In genomic region chr7:106484562-106484961, GRCh38 we compare ENCODE assay signal across 11 cellular contexts.
A peak's percentile ranks its signal among the peaks of the same experiment; 100 is the strongest.
DNase-seq lines count a peak whose midpoint lies in the region; ATAC-seq and TF ChIP-seq lines count a peak whose summit lies in the region.
"Had no signal": no experiment of that assay in that cellular context is flagged by ENCODE, and none has a peak within 500 bp of the region (broad histone marks: within the 10 kb centered on the region; RNA-seq: fewer than 3 reads in every experiment).

No MANE protein-coding gene starts in this region.

- intact Hi-C loops in mammary epithelial cell (cut with micrococcal nuclease) (no loop called here), natural killer cell (cut with micrococcal nuclease) (no loop called here)

- H3K9me3 ChIP-seq in mammary epithelial cell (replicated peaks; ENCODE audit: insufficient read depth, low read length), result no peaks in the 10 kb centered on the region

- in situ Hi-C loops in mammary epithelial cell (cut with MboI; ENCODE audit: low sequenced_read_pairs in 2 of 2), result loop anchor here in 1 of 2 donors (10.0 kb wide), 1 partner anchor 250 kb away; no protein-coding TSS in a partner anchor

- H3K4me3 Mint-ChIP-seq in natural killer cell, result no peak overlapping the region
- H3K4me3 Mint-ChIP-seq: nephron progenitor cell had no signal

- ATAC-seq in GM18505 (IDR thresholded peaks at IDR 0.05; ENCODE audit: unreplicated experiment) (peak; percentile 21), HG03354 (IDR thresholded peaks at IDR 0.05; ENCODE audit: poor library complexity, severe bottlenecking, unreplicated experiment) (peak; percentile 44), omental fat pad (ENCODE audit: low FRiP score) (peak; percentile 39), GM19455 (IDR thresholded peaks at IDR 0.05; ENCODE audit: unreplicated experiment) (no peak), natural killer cell (no peak)

- dilution Hi-C loops in mammary epithelial cell (cut with HindIII; ENCODE audit: low sequenced_read_pairs), result loop anchor here (10.0 kb wide), 1 partner anchor 250 kb away; no protein-coding TSS in a partner anchor

- H3K36me3 Mint-ChIP-seq in natural killer cell, result no peaks in the 10 kb centered on the region

- H3K27me3 ChIP-seq in mammary epithelial cell (ENCODE audit: insufficient read depth, low read length), result no peaks in the 10 kb centered on the region

- no peak for TF ChIP-seq CTCF in mammary epithelial cell (conservative IDR thresholded peaks at IDR 0.05 in 1 of 2, IDR thresholded peaks at IDR 0.05 in 1 of 2; ENCODE audit: extremely low read depth in 1 of 2, insufficient read depth in 1 of 2, low read depth in 1 of 2, low read length in 2 of 2)
- TF ChIP-seq CTCF in omental fat pad (IDR thresholded peaks at IDR 0.05), result no peak
- TF ChIP-seq CTCF in natural killer cell (IDR thresholded peaks at IDR 0.05), result no peak

- no peaks in the 10 kb centered on the region for H4K20me1 ChIP-seq in mammary epithelial cell (ENCODE audit: insufficient read depth, low read length)

- H3K4me2 ChIP-seq in mammary epithelial cell (ENCODE audit: insufficient read depth, low read depth, low read length), result peak overlapping the region; percentile 17

- WGBS in mammary epithelial cell (ENCODE audit: low coverage, missing lambda C conversion rate), result 89% methylated on average over 1 of the region's 1 CpG

- H3K27ac ChIP-seq in mammary epithelial cell (ENCODE audit: insufficient read depth, low read depth, low read length), result peak overlapping the region; percentile 87

- DNase-seq in mammary epithelial cell (no peak), omental fat pad (ENCODE audit: low spot score) (no peak), DMS 273 treated with DMSO at 0.1 percent for 48 hours (lab: John Stamatoyannopoulos, UW) (no peak), NCI-H1092 treated with DMSO at 0.1 percent for 48 hours (lab: John Stamatoyannopoulos, UW) (no peak), natural killer cell (no peak)
- DNase-seq: activated CD4-positive, alpha-beta T cell treated with anti-CD3 and anti-CD28 coated beads for 1 hour; NCI-H226; nephron progenitor cell had no signal

- no peaks in the 10 kb centered on the region for H3K36me3 ChIP-seq in mammary epithelial cell (ENCODE audit: insufficient read depth, low read length)

- no peaks in the 10 kb centered on the region for H3K4me1 Mint-ChIP-seq in natural killer cell
- H3K4me1 Mint-ChIP-seq: nephron progenitor cell had no signal

- H3K4me1 ChIP-seq in mammary epithelial cell (ENCODE audit: insufficient read depth, low read length), result peaks cover 40% of the 10 kb centered on the region

- CTCF ChIA-PET in mammary epithelial cell (lab: Charles Lee; ENCODE audit: low non-redundant PET), result no interaction called here

- no peak for TF ChIP-seq POLR2A in GM18505 (IDR thresholded peaks at IDR 0.05; ENCODE audit: borderline replicate concordance, extremely low read depth, insufficient read depth, insufficient read length)

- H3K4me3 ChIP-seq in mammary epithelial cell (replicated peaks in 1 of 3; ENCODE audit: insufficient read depth in 1 of 3, low read depth in 2 of 3, low read length in 3 of 3), result no peak overlapping the region

- H2AFZ ChIP-seq in mammary epithelial cell (ENCODE audit: low read depth, low read length), result no peak overlapping the region

- peak overlapping the region; percentile 61 for H3K9ac ChIP-seq in mammary epithelial cell (ENCODE audit: insufficient read depth, low read length)

- BruUV-seq in mammary epithelial cell (replicated peaks; lab: Mats Ljungman, UMichigan), result TSS peak; percentile 69

- H3K9me3 Mint-ChIP-seq in natural killer cell, result no peaks in the 10 kb centered on the region
- H3K9me3 Mint-ChIP-seq: nephron progenitor cell had no signal

- H3K79me2 ChIP-seq in mammary epithelial cell (ENCODE audit: insufficient read depth, low read length), result no peaks in the 10 kb centered on the region

- peaks cover 13 to 27% of the 10 kb centered on the region in 2 donors for H3K27me3 Mint-ChIP-seq in natural killer cell (ENCODE audit: low read depth in 2 of 2)

- no peak overlapping the region for H3K27ac Mint-ChIP-seq in natural killer cell
- H3K27ac Mint-ChIP-seq: nephron progenitor cell had no signal

Comparison
In these comparisons a context has a peak if more than half of its experiments do, and no peak if none do; other contexts are left out.
1. ATAC-seq: peak in GM18505 (single experiment), HG03354 (single experiment) and omental fat pad (single experiment); none in GM19455 (single experiment) and natural killer cell (0 of 3).